In the genomic region with DNA sequence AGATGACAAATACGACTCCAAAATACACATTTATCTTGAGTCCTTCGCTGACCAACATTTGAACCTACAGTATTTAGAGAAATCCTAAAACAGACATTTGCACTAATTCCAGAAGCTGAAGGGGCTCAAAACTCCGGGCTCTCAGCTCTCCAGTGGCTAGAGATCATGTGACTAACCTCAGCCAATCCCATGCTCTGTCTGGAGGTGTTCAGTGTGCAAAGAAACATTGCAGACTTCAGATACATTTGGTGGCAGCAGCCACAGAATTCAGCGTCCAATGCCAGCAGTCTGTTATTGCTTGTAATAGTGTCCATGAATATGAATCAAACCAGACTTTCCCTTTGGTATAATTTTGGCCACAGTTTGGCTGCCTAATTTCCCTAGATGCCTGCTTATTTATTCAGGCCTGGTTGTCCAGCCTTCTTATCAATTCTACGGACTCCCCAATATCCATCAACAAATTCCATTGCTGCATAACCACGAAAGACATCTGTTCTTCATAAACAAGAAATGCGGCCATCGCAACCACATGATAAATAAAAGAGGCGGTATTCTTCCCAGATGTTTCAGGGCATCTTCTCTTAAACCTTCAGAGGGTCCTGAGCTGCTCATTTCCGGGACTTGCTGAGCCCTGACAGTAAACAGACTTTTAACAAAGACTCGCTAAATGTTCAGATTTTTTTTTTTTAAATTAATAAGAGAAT, we compare ENCODE assay signal across 23 cellular contexts. TPM values are rescaled to one million over a fixed set of nuclear protein-coding genes. Genes with fewer than 3 reads are reported as not detected.
DNase-seq lines count a peak whose midpoint lies in the region; ATAC-seq, FAIRE-seq and TF ChIP-seq lines count a peak whose summit lies in the region.
"Had no signal": no experiment of that assay in that cellular context is flagged by ENCODE, and none has a peak within 500 bp of the region (broad histone marks: within the 10 kb centered on the region; RNA-seq: fewer than 3 reads in every experiment).

No MANE protein-coding gene starts in this region.

- no peaks in the 10 kb centered on the region; the same call in 1 of the 2 replicates for H3K27me3 Mint-ChIP-seq in WTC11 (ENCODE audit: low read depth)

- no peaks in the 10 kb centered on the region for H3K36me3 Mint-ChIP-seq in WTC11
- H3K36me3 Mint-ChIP-seq: CD8-positive, alpha-beta memory T cell had no signal

- no peak overlapping the region for H3K27ac Mint-ChIP-seq in WTC11
- H3K27ac Mint-ChIP-seq: H9 had no signal

- WGBS in body of pancreas, 2 donors, result 71 to 79% methylated on average over 11 of the region's 11 CpGs

- H3K9me3 ChIP-seq in HCT116 (ENCODE audit: control insufficient read depth in 1 of 2, insufficient read depth in 1 of 2, low read depth in 1 of 2, low read length in 2 of 2), result no peaks in the 10 kb centered on the region
- no peaks in the 10 kb centered on the region for H3K9me3 ChIP-seq in keratinocyte (ENCODE audit: control insufficient read depth, low read depth, low read length)
- H3K9me3 ChIP-seq in body of pancreas, result no peaks in the 10 kb centered on the region
- H3K9me3 ChIP-seq: Peyer's patch had no signal

- no peaks in the 10 kb centered on the region for H3K9me1 ChIP-seq in keratinocyte (ENCODE audit: control insufficient read depth, extremely low read depth, insufficient read depth, low read length)

- no peaks in the 10 kb centered on the region for H3K4me1 Mint-ChIP-seq in WTC11
- H3K4me1 Mint-ChIP-seq: CD8-positive, alpha-beta memory T cell; H9 had no signal

- H3K9ac ChIP-seq in HCT116 (ENCODE audit: low read length) (no peak overlapping the region), keratinocyte (ENCODE audit: control insufficient read depth, extremely low read depth, insufficient read depth, low read length) (no peak overlapping the region)
- H3K9ac ChIP-seq: KMS-11 had no signal

- BruUV-seq in HCT116 (replicated peaks; lab: Mats Ljungman, UMichigan), result no TSS peak

- DNase-seq in AG08395 (ENCODE audit: low spot score), result peak; percentile 26
- DNase-seq in HCT116 (ENCODE audit: low read depth, low spot score), result no peak
- no peak for DNase-seq in WTC11 (ENCODE audit: low spot score)
- DNase-seq in keratinocyte (ENCODE audit: low read depth, low spot score), result no peak
- DNase-seq in DMS53 treated with DMSO at 0.1 percent for 48 hours (lab: John Stamatoyannopoulos, UW; ENCODE audit: unreplicated experiment), result no peak
- DNase-seq in body of pancreas, result no peak
- DNase-seq: C1 segment of cervical spinal cord; CD8-positive, alpha-beta memory T cell; DMS79 treated with DMSO at 0.1 percent for 48 hours; H9; NCI-H1048; NCI-H1436 treated with DMSO at 0.1 percent for 48 hours; NCI-H2081; NCI-H2171 treated with DMSO at 0.1 percent for 48 hours; NCI-H446 treated with DMSO at 0.1 percent for 48 hours; NCI-H69; Peyer's patch had no signal

- RAD21 ChIA-PET in HCT116 (lab: Charles Lee; ENCODE audit: low non-redundant PET in 1 of 2, low total read pairs in 2 of 2, uncharacterized antibody in 2 of 2, unreplicated experiment in 2 of 2), result no interaction called here

- TF ChIP-seq POLR2A in HCT116 (IDR thresholded peaks at IDR 0.05; ENCODE audit: borderline replicate concordance, extremely low read depth, insufficient read depth, insufficient read length), result no peak
- TF ChIP-seq POLR2A in body of pancreas (IDR thresholded peaks at IDR 0.05), result no peak

- FAIRE-seq in keratinocyte (lab: Jason Lieb, UNC), result peak; percentile 5
- FAIRE-seq: A204.1 had no signal

- no peak overlapping the region for H3K4me3 Mint-ChIP-seq in WTC11
- H3K4me3 Mint-ChIP-seq: CD8-positive, alpha-beta memory T cell; H9 had no signal

- CTCF ChIA-PET in HCT116 (lab: Charles Lee), result no interaction called here
- CTCF ChIA-PET in WTC11 (lab: Charles Lee), result no interaction called here

- POLR2A ChIA-PET in HCT116 (lab: Charles Lee) (no interaction called here), WTC11 (lab: Charles Lee) (no interaction called here)

- H3K27ac ChIP-seq in HCT116 (ENCODE audit: low read depth, low read length), result no peak overlapping the region
- no peak overlapping the region for H3K27ac ChIP-seq in keratinocyte (ENCODE audit: control insufficient read depth, insufficient read depth, low read length)
- no peak overlapping the region for H3K27ac ChIP-seq in body of pancreas
- H3K27ac ChIP-seq: KMS-11, Peyer's patch had no signal

- no peaks in the 10 kb centered on the region for H3K9me2 ChIP-seq in HCT116 (ENCODE audit: insufficient read depth)

- dilution Hi-C loops in keratinocyte (cut with MboI; ENCODE audit: extremely low pct_ligation_motif_present, low sequenced_read_pairs), result no loop called here

- H3K27me3 ChIP-seq in HCT116 (ENCODE audit: insufficient read depth, low read length) (no peaks in the 10 kb centered on the region), keratinocyte (ENCODE audit: control insufficient read depth, extremely low read depth, insufficient read depth, low read length) (no peaks in the 10 kb centered on the region), body of pancreas (no peaks in the 10 kb centered on the region)
- H3K27me3 ChIP-seq: Peyer's patch had no signal

- H4K20me1 ChIP-seq in HCT116 (ENCODE audit: insufficient read depth) (no peaks in the 10 kb centered on the region), keratinocyte (ENCODE audit: control insufficient read depth, extremely low read depth, insufficient read depth, low read length) (no peaks in the 10 kb centered on the region)

- peaks cover 5% of the 10 kb centered on the region; the same call in 1 of the 2 replicates for H3K9me3 Mint-ChIP-seq in WTC11
- H3K9me3 Mint-ChIP-seq: CD8-positive, alpha-beta memory T cell; H9 had no signal

- ATAC-seq in HCT116 (peak; percentile 63; the same call in 1 of the 2 replicates), WTC11 (no peak), HG03159 (IDR thresholded peaks at IDR 0.05; ENCODE audit: unreplicated experiment) (no peak), HG03108 (IDR thresholded peaks at IDR 0.05; ENCODE audit: unreplicated experiment) (no peak), body of pancreas (no peak)
- ATAC-seq: Right ventricle myocardium inferior had no signal

- H3K36me3 ChIP-seq in HCT116 (ENCODE audit: control insufficient read depth in 1 of 2, insufficient read depth in 2 of 2, low read length in 2 of 2) (no peaks in the 10 kb centered on the region), keratinocyte (ENCODE audit: control insufficient read depth in 2 of 2, extremely low read depth in 1 of 2, insufficient read depth in 2 of 2, low read length in 2 of 2) (no peaks in the 10 kb centered on the region), body of pancreas (replicated peaks in 1 of 2; ENCODE audit: insufficient read depth in 1 of 2, low read depth in 2 of 2) (no peaks in the 10 kb centered on the region)
- H3K36me3 ChIP-seq: Peyer's patch had no signal

- no peak for TF ChIP-seq RAD21 in HCT116 (IDR thresholded peaks at IDR 0.05; ENCODE audit: low read depth)

- TF ChIP-seq CTCF in HCT116 (IDR thresholded peaks at IDR 0.05 in 2 of 3, conservative IDR thresholded peaks at IDR 0.05 in 1 of 3; ENCODE audit: borderline replicate concordance in 1 of 3, insufficient read depth in 1 of 3, low read depth in 2 of 3, low read length in 2 of 3) (no peak), WTC11 (IDR thresholded peaks at IDR 0.05) (no peak), keratinocyte (optimal IDR thresholded peaks at IDR 0.05 in 1 of 3, IDR thresholded peaks at IDR 0.05 in 1 of 3, conservative IDR thresholded peaks at IDR 0.05 in 1 of 3; ENCODE audit: extremely low read depth in 1 of 3, insufficient read depth in 2 of 3, low read length in 3 of 3) (no peak), body of pancreas (IDR thresholded peaks at IDR 0.05) (no peak)

- H3K4me2 ChIP-seq in HCT116 (ENCODE audit: low read length) (no peak overlapping the region), keratinocyte (ENCODE audit: control insufficient read depth, extremely low read depth, insufficient read depth, low read depth, low read length) (no peak overlapping the region)
- H3K4me2 ChIP-seq: KMS-11 had no signal

- no peak overlapping the region for H2AFZ ChIP-seq in HCT116 (ENCODE audit: low read depth, low read length, poor library complexity, severe bottlenecking)
- no peak overlapping the region for H2AFZ ChIP-seq in keratinocyte (ENCODE audit: control insufficient read depth, low read length)

- intact Hi-C loops in HCT116 (cut with micrococcal nuclease) (no loop called here), body of pancreas (cut with DNase I) (no loop called here)

- H3K4me1 ChIP-seq in HCT116 (ENCODE audit: control insufficient read depth in 1 of 2, insufficient read depth in 2 of 2, low read length in 2 of 2) (peaks cover 4 to 17% of the 10 kb centered on the region in 2 experiments; a peak in 2 of 4 replicates), keratinocyte (ENCODE audit: control insufficient read depth, extremely low read depth, insufficient read depth, low read length) (peaks cover 36% of the 10 kb centered on the region), body of pancreas (no peaks in the 10 kb centered on the region)
- H3K4me1 ChIP-seq: Peyer's patch had no signal

- H3K79me2 ChIP-seq in HCT116 (ENCODE audit: insufficient read depth, low read length) (no peaks in the 10 kb centered on the region), keratinocyte (ENCODE audit: control insufficient read depth, insufficient read depth, low read length) (no peaks in the 10 kb centered on the region)

- H3K4me3 ChIP-seq in HCT116 (replicated peaks in 1 of 2; ENCODE audit: low read depth in 1 of 2, low read length in 2 of 2), result no peak overlapping the region
- no peak overlapping the region for H3K4me3 ChIP-seq in keratinocyte (ENCODE audit: control insufficient read depth in 2 of 3, extremely low read depth in 1 of 3, insufficient read depth in 2 of 3, low read depth in 1 of 3, low read length in 3 of 3)
- H3K4me3 ChIP-seq in body of pancreas, result no peak overlapping the region
- H3K4me3 ChIP-seq: Peyer's patch had no signal

RNA-seq across cellular contexts. Expression of gene CYP24A1, which starts 14.5 kb away (rescaled TPM):
- total RNA-seq in HCT116 (2021; ENCODE audit: unreplicated experiment), result 267 TPM
- polyA plus RNA-seq in HCT116 (2012), result 18.9 and 34.6 TPM in 2 replicates
- total RNA-seq in WTC11 (2021), result not detected in 3 replicates
- polyA plus RNA-seq in keratinocyte, result 7.3 to 18.2 TPM (median 7.7 TPM) in 3 replicates
- not detected for polyA plus RNA-seq in keratinocyte (2011; ENCODE audit: low read depth)
- polyA plus RNA-seq in keratinocyte (2011; cell fraction: cytosol; rRNA removed), result 4.8 and 7.8 TPM in 2 replicates
- polyA plus RNA-seq in keratinocyte (2011; cell fraction: nucleus; rRNA removed), result 34.1 and 38.0 TPM in 2 replicates
- polyA plus RNA-seq in keratinocyte (2012; ENCODE audit: low replicate concordance), result 5.9 TPM in 1 of 2 replicates, not detected in the other
- polyA minus RNA-seq in keratinocyte, result 21.2 to 41.0 TPM (median 33.8 TPM) in 3 replicates
- 27.0 TPM for polyA minus RNA-seq in keratinocyte (2011; cell fraction: cytosol; rRNA and poly(A)+ RNA removed)
- 18.9 and 23.8 TPM in 2 replicates for polyA minus RNA-seq in keratinocyte (2011; cell fraction: nucleus; rRNA and poly(A)+ RNA removed)
- not detected for total RNA-seq in body of pancreas
- total RNA-seq: H9, Peyer's patch, Right ventricle myocardium inferior, SK-MEL-5 had no signal

RNA-seq across cellular contexts. Expression of gene PFDN4, which starts 19.6 kb away (rescaled TPM):
- total RNA-seq in HCT116 (2021; ENCODE audit: unreplicated experiment) (71.5 TPM), WTC11 (2021) (90.1 to 94.4 TPM (median 90.5 TPM) in 3 replicates), body of pancreas (10 to 100 TPM; 16.5 to 48.8 TPM)
- polyA plus RNA-seq in HCT116 (2012), result 18.5 and 39.9 TPM in 2 replicates
- polyA plus RNA-seq in keratinocyte, result 19.1 to 65.7 TPM (median 39.5 TPM) in 3 replicates
- 34.8 TPM for polyA plus RNA-seq in keratinocyte (2011; ENCODE audit: low read depth)
- 48.6 and 86.9 TPM in 2 replicates for polyA plus RNA-seq in keratinocyte (2011; cell fraction: cytosol; rRNA removed)
- 16.4 and 26.9 TPM in 2 replicates for polyA plus RNA-seq in keratinocyte (2011; cell fraction: nucleus; rRNA removed)
- 38.9 and 41.8 TPM in 2 replicates for polyA plus RNA-seq in keratinocyte (2012; ENCODE audit: low replicate concordance)
- 1.5 to 8.1 TPM in 2 of 3 replicates, not detected in the other for polyA minus RNA-seq in keratinocyte
- polyA minus RNA-seq in keratinocyte (2011; cell fraction: cytosol; rRNA and poly(A)+ RNA removed), result 4.4 TPM
- polyA minus RNA-seq in keratinocyte (2011; cell fraction: nucleus; rRNA and poly(A)+ RNA removed), result 1.7 and 3.3 TPM in 2 replicates

Comparison
In these comparisons a context has a peak if more than half of its experiments do, and no peak if none do; other contexts are left out.
1. RNA of gene CYP24A1, which starts 14.5 kb away (total RNA-seq): 267 TPM in HCT116 (single experiment); not detected in WTC11 and not detected in body of pancreas; every median in the first group is over 100 times any median in the second.